1 cellular context compared by ENCODE assay signal in genomic region chr6:143543435-143543834, GRCh38.
TF ChIP-seq lines count a peak whose summit lies in the region.

No MANE protein-coding gene starts in this region.

TF ChIP-seq in WTC11, 78 proteins besides CTCF, POLR2A, EP300 and RAD21 (continued from another document):
- TF ChIP-seq ARID4B (CRISPR knock-in tag; IDR thresholded peaks at IDR 0.05; ENCODE audit: borderline replicate concordance) (no peak), NR2C2 (CRISPR knock-in tag; IDR thresholded peaks at IDR 0.05) (no peak), GRHL2 (CRISPR knock-in tag; IDR thresholded peaks at IDR 0.05; ENCODE audit: insufficient replicate concordance, severe bottlenecking) (no peak), ZNF416 (CRISPR knock-in tag; IDR thresholded peaks at IDR 0.05) (no peak), ZNF281 (CRISPR knock-in tag; IDR thresholded peaks at IDR 0.05) (no peak), EMX1 (CRISPR knock-in tag; IDR thresholded peaks at IDR 0.05) (no peak), PRDM15 (CRISPR knock-in tag; IDR thresholded peaks at IDR 0.05) (no peak), FOXJ3 (CRISPR knock-in tag; IDR thresholded peaks at IDR 0.05; ENCODE audit: borderline replicate concordance) (no peak), HMGXB4 (CRISPR knock-in tag; IDR thresholded peaks at IDR 0.05) (no peak), CREM (CRISPR knock-in tag; IDR thresholded peaks at IDR 0.05) (no peak)
